In genomic region chr3:73041537-73041936, GRCh38 we compare ENCODE assay signal across 16 cellular contexts. TPM values are rescaled to one million over a fixed set of nuclear protein-coding genes. Genes with fewer than 3 reads are reported as not detected.
DNase-seq lines count a peak whose midpoint lies in the region; ATAC-seq and TF ChIP-seq lines count a peak whose summit lies in the region.
"Had no signal": no experiment of that assay in that cellular context is flagged by ENCODE, and none has a peak within 500 bp of the region (broad histone marks: within the 10 kb centered on the region; RNA-seq: fewer than 3 reads in every experiment).

No MANE protein-coding gene starts in this region.

- H2BK120ac ChIP-seq in IMR-90 (ENCODE audit: low read depth, low read length) = no peak overlapping the region

- no peak overlapping the region for H2AK9ac ChIP-seq in IMR-90 (replicated peaks; ENCODE audit: low read depth, low read length, poor library complexity)

- no peak overlapping the region for H2BK20ac ChIP-seq in IMR-90 (ENCODE audit: low read depth, low read length)

- H3K4me1 Mint-ChIP-seq in CD8-positive, alpha-beta T cell (ENCODE audit: low read depth) = peaks cover 83% of the 10 kb centered on the region
- peaks cover 26 to 88% (median 69%) of the 10 kb centered on the region in 4 donors for H3K4me1 Mint-ChIP-seq in naive thymus-derived CD8-positive, alpha-beta T cell

- no peak overlapping the region for H4K5ac ChIP-seq in IMR-90 (ENCODE audit: low read depth, low read length)

- H3K4ac ChIP-seq in IMR-90 (ENCODE audit: low read depth, low read length) = no peak overlapping the region

- WGBS in IMR-90 (ENCODE audit: extremely low coverage in 2 of 2, insufficient read length in 1 of 2), 2 experiments = no CpG with 5 or more reads among the region's 3 CpGs

- DNase-seq in CD8-positive, alpha-beta T cell = no peak
- DNase-seq in IMR-90 = no peak
- peak; percentile 17 for DNase-seq in dermis blood vessel endothelial cell
- DNase-seq in naive thymus-derived CD8-positive, alpha-beta T cell = no peak
- DNase-seq in GM19238 (ENCODE audit: insufficient read length, low spot score) = no peak
- DNase-seq in SKM-1 (lab: John Stamatoyannopoulos, UW; ENCODE audit: unreplicated experiment) = no peak
- DNase-seq: activated CD8-positive, alpha-beta memory T cell treated with anti-CD3 and anti-CD28 coated beads for 24 hours; activated naive CD4-positive, alpha-beta T cell treated with Interleukin-2 at 50 U/mL for 16 hours; DMS79 treated with DMSO at 0.1 percent for 48 hours; midbrain; OCI-M1 had no signal

- H3K36me3 ChIP-seq in CD8-positive, alpha-beta T cell (ENCODE audit: insufficient read depth, low read length) = no peaks in the 10 kb centered on the region
- H3K36me3 ChIP-seq in IMR-90 (ENCODE audit: control insufficient read depth, insufficient read depth, low read length) = no peaks in the 10 kb centered on the region
- H3K36me3 ChIP-seq: vagina had no signal

- no peak for ATAC-seq in CD8-positive, alpha-beta T cell
- no peak for ATAC-seq in IMR-90 (ENCODE audit: low read depth)
- no peak for ATAC-seq in naive thymus-derived CD8-positive, alpha-beta T cell
- ATAC-seq in HG03432 (IDR thresholded peaks at IDR 0.05; ENCODE audit: unreplicated experiment) = no peak

- no peak overlapping the region for H2BK15ac ChIP-seq in IMR-90 (ENCODE audit: low read depth, low read length)

- in situ Hi-C loops in IMR-90 (cut with MboI; ENCODE audit: low sequenced_read_pairs) = no loop called here

- H3K36me3 Mint-ChIP-seq in CD8-positive, alpha-beta T cell = peaks cover 11% of the 10 kb centered on the region
- peaks cover 0 to 12% (median 0%) of the 10 kb centered on the region in 3 donors for H3K36me3 Mint-ChIP-seq in naive thymus-derived CD8-positive, alpha-beta T cell

- H3K4me2 ChIP-seq in IMR-90 (ENCODE audit: low read depth, low read length) = no peak overlapping the region
- H3K4me2 ChIP-seq: BLaER1 treated with 17β-estradiol and CSF1 and Interleukin-3, amounts not matched to agents 10 nM and 100 nM had no signal

- H3K79me1 ChIP-seq in IMR-90 (ENCODE audit: low read depth in 1 of 2, low read length in 2 of 2) = peaks cover 5 to 63% of the 10 kb centered on the region in 2 experiments; a peak in 3 of 4 replicates

- POLR2A ChIA-PET in CD8-positive, alpha-beta T cell (lab: Charles Lee) = no interaction called here
- POLR2A ChIA-PET in IMR-90 (lab: Charles Lee; ENCODE audit: unreplicated experiment) = no interaction called here
- POLR2A ChIA-PET in naive thymus-derived CD8-positive, alpha-beta T cell (lab: Charles Lee) = interaction anchor here (0.5 kb wide), 1 partner anchor 27 kb away, joined by 4 read pairs; no protein-coding TSS in a partner anchor

- no peaks in the 10 kb centered on the region for H3K27me3 Mint-ChIP-seq in CD8-positive, alpha-beta T cell (ENCODE audit: low read depth)
- no peaks in the 10 kb centered on the region for H3K27me3 Mint-ChIP-seq in naive thymus-derived CD8-positive, alpha-beta T cell
- H3K27me3 Mint-ChIP-seq: central memory CD8-positive, alpha-beta T cell had no signal

- no peak overlapping the region for H3K56ac ChIP-seq in IMR-90 (ENCODE audit: extremely low read depth, insufficient read depth, low read length)

- H3K4me3 ChIP-seq in CD8-positive, alpha-beta T cell (ENCODE audit: low read depth, low read length) = no peak overlapping the region
- H3K4me3 ChIP-seq in IMR-90 (ENCODE audit: insufficient read depth, low read depth, low read length) = no peak overlapping the region
- H3K4me3 ChIP-seq: BLaER1 treated with 17β-estradiol and CSF1 and Interleukin-3, amounts not matched to agents 10 nM and 100 nM; GM23248; vagina had no signal

- no peak overlapping the region for H3K4me3 Mint-ChIP-seq in CD8-positive, alpha-beta T cell
- peak overlapping the region in 2 of 10 donors; percentile 1 to 3 for H3K4me3 Mint-ChIP-seq in naive thymus-derived CD8-positive, alpha-beta T cell
- H3K4me3 Mint-ChIP-seq: central memory CD8-positive, alpha-beta T cell had no signal

- H2AK5ac ChIP-seq in IMR-90 (ENCODE audit: low read depth, low read length) = no peak overlapping the region

- H3K9me3 ChIP-seq in CD8-positive, alpha-beta T cell (ENCODE audit: low read length) = no peaks in the 10 kb centered on the region
- no peaks in the 10 kb centered on the region for H3K9me3 ChIP-seq in IMR-90 (ENCODE audit: control insufficient read depth, insufficient read depth, low read length)
- H3K9me3 ChIP-seq: BLaER1 treated with 17β-estradiol and CSF1 and Interleukin-3, amounts not matched to agents 10 nM and 100 nM; vagina had no signal

- CTCF ChIA-PET in CD8-positive, alpha-beta T cell (lab: Charles Lee) = no interaction called here
- CTCF ChIA-PET in IMR-90 (lab: Yijun Ruan, JAX) = no interaction called here

- intact Hi-C loops in CD8-positive, alpha-beta T cell (cut with DNase I, micrococcal nuclease) = no loop called here
- intact Hi-C loops in IMR-90 (cut with micrococcal nuclease) = no loop called here

- peaks cover 11% of the 10 kb centered on the region for H3K9me1 ChIP-seq in IMR-90 (ENCODE audit: insufficient read depth, low read length)

- no peak overlapping the region for H3K14ac ChIP-seq in IMR-90 (replicated peaks; ENCODE audit: low read depth, low read length)

- no peak overlapping the region for H4K8ac ChIP-seq in IMR-90 (ENCODE audit: low read depth in 2 of 2, low read length in 2 of 2)

- no peak for TF ChIP-seq RAD21 in IMR-90 (IDR thresholded peaks at IDR 0.05; ENCODE audit: low read length)

- H3K27ac ChIP-seq in CD8-positive, alpha-beta T cell (ENCODE audit: low read depth, low read length) = no peak overlapping the region
- no peak overlapping the region for H3K27ac ChIP-seq in IMR-90 (ENCODE audit: insufficient read depth, low read length)
- H3K27ac ChIP-seq: GM23248, vagina had no signal

- H3K23ac ChIP-seq in IMR-90 (ENCODE audit: low read depth, low read length) = 0 out of 2 replicates have a peak overlapping the region, but pooled peaks have one; percentile 31

- BruUV-seq in IMR-90 (replicated peaks; lab: Mats Ljungman, UMichigan) = no TSS peak

- dilution Hi-C loops in IMR-90 (cut with HindIII; ENCODE audit: low sequenced_read_pairs, unreplicated experiment) = no loop called here

- peak overlapping the region; percentile 56 for H3K27ac Mint-ChIP-seq in CD8-positive, alpha-beta T cell
- peak overlapping the region in 6 of 10 donors; percentile 0 to 51 (median 28) for H3K27ac Mint-ChIP-seq in naive thymus-derived CD8-positive, alpha-beta T cell

- no peak overlapping the region for H2BK5ac ChIP-seq in IMR-90 (ENCODE audit: low read depth, low read length, poor library complexity, severe bottlenecking)

- H4K20me1 ChIP-seq in IMR-90 (ENCODE audit: insufficient read depth, low read length) = peaks cover 95% of the 10 kb centered on the region

- no peaks in the 10 kb centered on the region for H3K27me3 ChIP-seq in CD8-positive, alpha-beta T cell (ENCODE audit: insufficient read depth, low read length)
- H3K27me3 ChIP-seq in IMR-90 (ENCODE audit: control insufficient read depth, insufficient read depth, low read length) = no peaks in the 10 kb centered on the region
- H3K27me3 ChIP-seq: BLaER1 treated with 17β-estradiol and CSF1 and Interleukin-3, amounts not matched to agents 10 nM and 100 nM; vagina had no signal

- H2AFZ ChIP-seq in IMR-90 (replicated peaks; ENCODE audit: low read length, poor library complexity) = no peak overlapping the region
- H2AFZ ChIP-seq: GM23248 had no signal

- no peak overlapping the region for H3K9ac ChIP-seq in IMR-90 (ENCODE audit: low read depth, low read length)
- H3K9ac ChIP-seq: BLaER1 treated with 17β-estradiol and CSF1 and Interleukin-3, amounts not matched to agents 10 nM and 100 nM; GM23248 had no signal

- H3K18ac ChIP-seq in IMR-90 (ENCODE audit: low read depth, low read length) = no peak overlapping the region

- H3K4me1 ChIP-seq in CD8-positive, alpha-beta T cell (ENCODE audit: insufficient read depth, low read length) = peaks cover 9% of the 10 kb centered on the region
- H3K4me1 ChIP-seq in IMR-90 (ENCODE audit: control insufficient read depth, insufficient read depth, low read length) = peaks cover 7% of the 10 kb centered on the region

- no peak overlapping the region for H4K91ac ChIP-seq in IMR-90 (ENCODE audit: insufficient read depth, low read depth, low read length)

- TF ChIP-seq CTCF in CD8-positive, alpha-beta T cell (IDR thresholded peaks at IDR 0.05) = no peak
- TF ChIP-seq CTCF in IMR-90 (conservative IDR thresholded peaks at IDR 0.05; ENCODE audit: low read depth, low read length) = no peak

- no peaks in the 10 kb centered on the region for H3K9me3 Mint-ChIP-seq in CD8-positive, alpha-beta T cell
- no peaks in the 10 kb centered on the region for H3K9me3 Mint-ChIP-seq in naive thymus-derived CD8-positive, alpha-beta T cell
- H3K9me3 Mint-ChIP-seq: central memory CD8-positive, alpha-beta T cell had no signal

- TF ChIP-seq POLR2A in IMR-90 (IDR thresholded peaks at IDR 0.05; ENCODE audit: low read depth, low read length) = no peak

TF ChIP-seq in IMR-90, 13 proteins besides CTCF, POLR2A, EP300 and RAD21 (continues in another document):
- TF ChIP-seq USF2 (IDR thresholded peaks at IDR 0.05; ENCODE audit: low read depth, low read length) = no peak

RNA-seq across cellular contexts. Expression of gene EBLN2, which starts 19.9 kb away (rescaled TPM):
- total RNA-seq in CD8-positive, alpha-beta T cell = 10 to 100 TPM in 1 of 2 experiments, 1 to 10 TPM in 1; 9.5 to 11.0 TPM
- 6.4 and 7.7 TPM in 2 replicates for total RNA-seq in IMR-90 (2012; rRNA removed)
- polyA plus RNA-seq in IMR-90 (2012; rRNA removed) = 2.5 and 2.8 TPM in 2 replicates
- 0.03 and 0.08 TPM in 2 replicates for polyA plus RNA-seq in IMR-90 (2012; cell fraction: cytosol; rRNA removed)
- polyA plus RNA-seq in IMR-90 (2012; cell fraction: nucleus; rRNA removed; ENCODE audit: low replicate concordance) = 2.4 and 22.4 TPM in 2 replicates
- total RNA-seq in dermis blood vessel endothelial cell = 5.2 and 9.7 TPM in 2 replicates
- 1 to 10 TPM; 8.7 to 8.9 TPM for total RNA-seq in naive thymus-derived CD8-positive, alpha-beta T cell
- polyA plus RNA-seq in naive thymus-derived CD8-positive, alpha-beta T cell = under 1 TPM; 0.21 to 0.60 (median 0.48) TPM

RNA-seq across cellular contexts. Expression of gene PPP4R2, which starts 44.9 kb away (rescaled TPM):
- total RNA-seq in CD8-positive, alpha-beta T cell = 10 to 100 TPM; 77.7 to 80.4 TPM
- total RNA-seq in IMR-90 (2012; rRNA removed) (31.4 and 60.0 TPM in 2 replicates), dermis blood vessel endothelial cell (73.9 and 91.4 TPM in 2 replicates)
- polyA plus RNA-seq in IMR-90 (2012; rRNA removed) = 11.9 and 13.5 TPM in 2 replicates
- polyA plus RNA-seq in IMR-90 (2012; cell fraction: cytosol; rRNA removed) = 0.88 and 1.7 TPM in 2 replicates
- polyA plus RNA-seq in IMR-90 (2012; cell fraction: nucleus; rRNA removed; ENCODE audit: low replicate concordance) = 0.77 and 14.4 TPM in 2 replicates
- total RNA-seq in naive thymus-derived CD8-positive, alpha-beta T cell = 10 to 100 TPM; 59.3 to 65.1 TPM
- polyA plus RNA-seq in naive thymus-derived CD8-positive, alpha-beta T cell = 10 to 100 TPM; 28.3 to 46.1 (median 45.0) TPM
